Comparison of ENCODE assay signal across 20 cellular contexts in genomic region chr10:33721509-33721908, GRCh38.
"Had no signal": no experiment of that assay in that cellular context is flagged by ENCODE, and none has a peak within 500 bp of the region (broad histone marks: within the 10 kb centered on the region; RNA-seq: fewer than 3 reads in every experiment).

No MANE protein-coding gene starts in this region.

- ATAC-seq: activated CD8-positive, alpha-beta T cell treated with anti-CD3 and anti-CD28 coated beads, Interleukin-2, amount 10 ng/mL, durations not matched to agents 7 days and 5 days; natural killer cell treated with Interleukin-12 subunit alpha and Interleukin-12 subunit beta and Interleukin-15 and Interleukin-18, amount 100 ng/mL, for 72 hours; sciatic nerve; SK-N-SH treated with all-trans-retinoic acid at 6 μM for 48 hours; stimulated activated naive B cell treated with anti-CD40 and anti-IgM and Interleukin-4, amounts not matched to agents 10 μg/mL and 1 μg/mL and 100 μg/mL, for 72 hours had no signal

- H3K4me1 ChIP-seq: breast epithelium had no signal

- DNase-seq: activated CD4-positive, alpha-beta T cell treated with anti-CD3 and anti-CD28 coated beads, Interleukin-2, amount 10 ng/mL, durations not matched to agents 7 days and 5 days; activated CD8-positive, alpha-beta T cell treated with anti-CD3 and anti-CD28 coated beads, Interleukin-2, amount 10 ng/mL, durations not matched to agents 7 days and 5 days; activated gamma-delta T cell treated with Interleukin-2 at 50 U/mL for 16 hours; adrenal gland; cortex of kidney; erythroblast; foreskin melanocyte; hippocampal formation; small intestine; stimulated activated CD4-positive, alpha-beta T cell treated with anti-CD3 and anti-CD28 coated beads, Interleukin-2, amount 100 ng/mL, for 48 hours; stimulated activated CD8-positive, alpha-beta memory T cell treated with anti-CD3 and anti-CD28 coated beads, Interleukin-4, amount 100 ng/mL, for 48 hours; stimulated activated naive B cell treated with anti-CD40 and anti-IgM and Interleukin-4, amounts not matched to agents 10 μg/mL and 1 μg/mL and 100 μg/mL, for 72 hours; testis; trophoblast cell had no signal

- H3K9me3 Mint-ChIP-seq: activated naive CD4-positive, alpha-beta T cell treated with anti-CD3 and anti-CD28 coated beads, Interleukin-2, amount 50 U/mL, for 24 hours; natural killer cell treated with Interleukin-12 subunit alpha and Interleukin-12 subunit beta and Interleukin-15 and Interleukin-18, amount 100 ng/mL, for 72 hours had no signal

- H3K4me3 ChIP-seq: adrenal gland, ascending aorta, breast epithelium, testis had no signal

- H3K36me3 ChIP-seq: adrenal gland, ascending aorta, breast epithelium had no signal

- H3K9me3 ChIP-seq: adrenal gland, ascending aorta, breast epithelium, testis had no signal

- H3K4me3 Mint-ChIP-seq: activated CD4-positive, alpha-beta T cell treated with anti-CD3 and anti-CD28 coated beads, Interleukin-2, amount 10 ng/mL, durations not matched to agents 7 days and 5 days; activated CD8-positive, alpha-beta T cell treated with anti-CD3 and anti-CD28 coated beads, Interleukin-2, amount 10 ng/mL, durations not matched to agents 7 days and 5 days; activated naive CD4-positive, alpha-beta T cell treated with anti-CD3 and anti-CD28 coated beads, Interleukin-2, amount 50 U/mL, for 24 hours; natural killer cell treated with Interleukin-12 subunit alpha and Interleukin-12 subunit beta and Interleukin-15 and Interleukin-18, amount 100 ng/mL, for 72 hours; stimulated activated naive B cell treated with anti-CD40 and anti-IgM and Interleukin-4, amounts not matched to agents 10 μg/mL and 1 μg/mL and 100 μg/mL, for 72 hours had no signal

- H3K36me3 Mint-ChIP-seq: activated naive CD4-positive, alpha-beta T cell treated with anti-CD3 and anti-CD28 coated beads, Interleukin-2, amount 50 U/mL, for 24 hours; natural killer cell treated with Interleukin-12 subunit alpha and Interleukin-12 subunit beta and Interleukin-15 and Interleukin-18, amount 100 ng/mL, for 72 hours; stimulated activated naive B cell treated with anti-CD40 and anti-IgM and Interleukin-4, amounts not matched to agents 10 μg/mL and 1 μg/mL and 100 μg/mL, for 72 hours had no signal

- H3K27me3 ChIP-seq: adrenal gland, ascending aorta, breast epithelium, testis had no signal

- H3K4me1 Mint-ChIP-seq: activated CD4-positive, alpha-beta T cell treated with anti-CD3 and anti-CD28 coated beads, Interleukin-2, amount 10 ng/mL, durations not matched to agents 7 days and 5 days; activated naive CD4-positive, alpha-beta T cell treated with anti-CD3 and anti-CD28 coated beads, Interleukin-2, amount 50 U/mL, for 24 hours; stimulated activated naive B cell treated with anti-CD40 and anti-IgM and Interleukin-4, amounts not matched to agents 10 μg/mL and 1 μg/mL and 100 μg/mL, for 72 hours had no signal

- H3K27ac Mint-ChIP-seq: activated CD4-positive, alpha-beta T cell treated with anti-CD3 and anti-CD28 coated beads, Interleukin-2, amount 10 ng/mL, durations not matched to agents 7 days and 5 days; activated CD8-positive, alpha-beta T cell treated with anti-CD3 and anti-CD28 coated beads, Interleukin-2, amount 10 ng/mL, durations not matched to agents 7 days and 5 days; activated naive CD4-positive, alpha-beta T cell treated with anti-CD3 and anti-CD28 coated beads, Interleukin-2, amount 50 U/mL, for 24 hours; natural killer cell treated with Interleukin-12 subunit alpha and Interleukin-12 subunit beta and Interleukin-15 and Interleukin-18, amount 100 ng/mL, for 72 hours; stimulated activated naive B cell treated with anti-CD40 and anti-IgM and Interleukin-4, amounts not matched to agents 10 μg/mL and 1 μg/mL and 100 μg/mL, for 72 hours had no signal

- H3K27ac ChIP-seq: adrenal gland, ascending aorta, breast epithelium, testis had no signal

- H3K27me3 Mint-ChIP-seq: activated CD4-positive, alpha-beta T cell treated with anti-CD3 and anti-CD28 coated beads, Interleukin-2, amount 10 ng/mL, durations not matched to agents 7 days and 5 days; stimulated activated naive B cell treated with anti-CD40 and anti-IgM and Interleukin-4, amounts not matched to agents 10 μg/mL and 1 μg/mL and 100 μg/mL, for 72 hours had no signal
